ENCODE assay signal across 21 cellular contexts in genomic region chr17:79130536-79131273, GRCh38. TPM values are rescaled to one million over a fixed set of nuclear protein-coding genes. Genes with fewer than 3 reads are reported as not detected.
A peak's percentile ranks its signal among the peaks of the same experiment; 100 is the strongest.
DNase-seq lines count a peak whose midpoint lies in the region; ATAC-seq, FAIRE-seq and TF ChIP-seq lines count a peak whose summit lies in the region.
"Had no signal": no experiment of that assay in that cellular context is flagged by ENCODE, and none has a peak within 500 bp of the region (broad histone marks: within the 10 kb centered on the region; RNA-seq: fewer than 3 reads in every experiment).

No MANE protein-coding gene starts in this region.

- H2BK120ac ChIP-seq in H9 (ENCODE audit: low read depth, low read length, poor library complexity, severe bottlenecking) (no peak overlapping the region), H1 (replicated peaks; ENCODE audit: low read depth, low read length) (no peak overlapping the region), neuronal stem cell (ENCODE audit: low read depth, low read length) (no peak overlapping the region), mesenchymal stem cell (ENCODE audit: low read depth, low read length) (no peak overlapping the region)

- peak overlapping the region in 2 of 3 experiments; percentile 11 to 57; a peak in 1 of 7 replicates for H3K27ac Mint-ChIP-seq in H9
- H3K27ac Mint-ChIP-seq: CD8-positive, alpha-beta T cell had no signal

- no peak for TF ChIP-seq RAD21 in A549 (conservative IDR thresholded peaks at IDR 0.05 in 1 of 2, IDR thresholded peaks at IDR 0.05 in 1 of 2)
- no peak for TF ChIP-seq RAD21 in H1 (IDR thresholded peaks at IDR 0.05 in 1 of 2, conservative IDR thresholded peaks at IDR 0.05 in 1 of 2; ENCODE audit: low read depth in 2 of 2, low read length in 2 of 2)

- no peak overlapping the region for H3K23ac ChIP-seq in H9 (ENCODE audit: insufficient read length, low read depth, low read length)
- H3K23ac ChIP-seq in H1 (ENCODE audit: insufficient read length) = no peak overlapping the region
- peak overlapping the region; percentile 95 for H3K23ac ChIP-seq in neuronal stem cell (ENCODE audit: low read depth, low read length, poor library complexity)
- H3K23ac ChIP-seq in mesenchymal stem cell (ENCODE audit: low read length in 2 of 2) = no peak overlapping the region

- no peaks in the 10 kb centered on the region for H3K79me2 ChIP-seq in H9 (ENCODE audit: insufficient read depth, low read length)
- H3K79me2 ChIP-seq in H1 (ENCODE audit: control insufficient read depth in 1 of 2, insufficient read depth in 2 of 2, low read length in 2 of 2) = no peaks in the 10 kb centered on the region

- H3K36me3 ChIP-seq in H1 (ENCODE audit: control insufficient read depth in 2 of 4, insufficient read depth in 4 of 4, low read length in 3 of 4) (no peaks in the 10 kb centered on the region), neuronal stem cell (replicated peaks in 1 of 2; ENCODE audit: control insufficient read depth in 2 of 2, insufficient read depth in 2 of 2, low read length in 2 of 2) (peaks cover 0 to 1% of the 10 kb centered on the region in 2 donors), mesenchymal stem cell (ENCODE audit: control insufficient read depth in 1 of 2, insufficient read depth in 2 of 2, low read depth in 1 of 2, low read length in 2 of 2) (no peaks in the 10 kb centered on the region)

- H4K91ac ChIP-seq in H9 (ENCODE audit: insufficient read length, low read depth, low read length) = no peak overlapping the region
- peak overlapping the region; percentile 80 for H4K91ac ChIP-seq in H1 (replicated peaks; ENCODE audit: insufficient read length, low read length)
- H4K91ac ChIP-seq in neuronal stem cell (ENCODE audit: low read depth, low read length, poor library complexity) = peak overlapping the region; percentile 85
- no peak overlapping the region for H4K91ac ChIP-seq in mesenchymal stem cell (ENCODE audit: low read length)

- POLR2A ChIA-PET in A549 (lab: Yijun Ruan, JAX) (no interaction called here), H1 (lab: Charles Lee; ENCODE audit: partially characterized antibody) (no interaction called here)

- no peak overlapping the region for H3K4ac ChIP-seq in H9 (ENCODE audit: low read depth, low read length)
- H3K4ac ChIP-seq in H1 (replicated peaks; ENCODE audit: insufficient read length, low read depth, low read length) = peak overlapping the region; percentile 57
- H3K4ac ChIP-seq in neuronal stem cell (ENCODE audit: low read length) = peak overlapping the region; percentile 91
- H3K4ac ChIP-seq in mesenchymal stem cell (ENCODE audit: low read depth in 1 of 2, low read length in 2 of 2) = no peak overlapping the region

- H3K27ac ChIP-seq in A549 (no peak overlapping the region), H9 (ENCODE audit: insufficient read length, low read depth, low read length) (no peak overlapping the region), H1 (ENCODE audit: low read depth, low read length) (no peak overlapping the region), neuronal stem cell (replicated peaks; ENCODE audit: low read length) (no peak overlapping the region), mesenchymal stem cell (ENCODE audit: low read length, poor library complexity, severe bottlenecking) (no peak overlapping the region)

- peak overlapping the region; percentile 6 for H4K5ac ChIP-seq in H9 (ENCODE audit: insufficient read length, low read depth, low read length)
- no peak overlapping the region for H4K5ac ChIP-seq in H1 (ENCODE audit: insufficient read length, low read depth, low read length)

- H3K79me1 ChIP-seq in H9 (ENCODE audit: insufficient read depth, low read depth, low read length, poor library complexity, severe bottlenecking) (no peaks in the 10 kb centered on the region), H1 (ENCODE audit: low read depth, low read length) (no peaks in the 10 kb centered on the region; the same call in 1 of the 2 replicates), neuronal stem cell (ENCODE audit: low read depth, low read length) (no peaks in the 10 kb centered on the region), mesenchymal stem cell (replicated peaks; ENCODE audit: low read length, poor library complexity, severe bottlenecking) (no peaks in the 10 kb centered on the region)

- H2BK15ac ChIP-seq in H9 (ENCODE audit: low read depth, low read length) (no peak overlapping the region), H1 (ENCODE audit: low read length) (peak overlapping the region; percentile 81; the same call in 1 of the 2 replicates), neuronal stem cell (ENCODE audit: low read length) (peak overlapping the region; percentile 21), mesenchymal stem cell (ENCODE audit: low read depth, poor library complexity, severe bottlenecking) (no peak overlapping the region)

- H3K27me3 ChIP-seq in H9 (ENCODE audit: insufficient read depth, low read length) (no peaks in the 10 kb centered on the region), H1 (replicated peaks in 1 of 4; ENCODE audit: control insufficient read depth in 3 of 4, extremely low read depth in 1 of 4, insufficient read depth in 3 of 4, low read length in 3 of 4) (no peaks in the 10 kb centered on the region), neuronal stem cell (ENCODE audit: control insufficient read depth in 3 of 3, insufficient read depth in 3 of 3, low read depth in 1 of 3, low read length in 3 of 3) (peaks cover 0 to 80% (median 0%) of the 10 kb centered on the region in 3 experiments), mesenchymal stem cell (ENCODE audit: control insufficient read depth in 1 of 2, insufficient read depth in 1 of 2, low read length in 2 of 2) (peaks cover 10 to 88% of the 10 kb centered on the region in 2 experiments)

- H3K56ac ChIP-seq in H9 (ENCODE audit: insufficient read length, low read depth, low read length) (no peak overlapping the region), H1 (replicated peaks; ENCODE audit: insufficient read length, low read depth, low read length) (no peak overlapping the region)

- H3K14ac ChIP-seq in H9 (ENCODE audit: insufficient read depth, low read length) = no peak overlapping the region; the same call in 1 of the 2 replicates
- H3K14ac ChIP-seq in H1 (ENCODE audit: insufficient read length) = peak overlapping the region; percentile 54
- peak overlapping the region; percentile 97 for H3K14ac ChIP-seq in neuronal stem cell (ENCODE audit: low read length)
- peak overlapping the region in 1 of 2 experiments; percentile 75 for H3K14ac ChIP-seq in mesenchymal stem cell (ENCODE audit: low read length in 2 of 2)

- H3K18ac ChIP-seq in H9 (ENCODE audit: insufficient read length, low read depth, low read length) (peak overlapping the region; percentile 22), H1 (ENCODE audit: extremely low read depth, low read length) (no peak overlapping the region), neuronal stem cell (ENCODE audit: low read length) (peak overlapping the region; percentile 88), mesenchymal stem cell (ENCODE audit: low read depth in 1 of 2, low read length in 2 of 2) (no peak overlapping the region)

- no peak for ATAC-seq in A549
- ATAC-seq: CD8-positive, alpha-beta T cell; HCT116 had no signal

- H3K23me2 ChIP-seq in H9 (ENCODE audit: insufficient read length, low read depth, low read length, poor library complexity, severe bottlenecking) = no peaks in the 10 kb centered on the region
- no peaks in the 10 kb centered on the region for H3K23me2 ChIP-seq in H1 (ENCODE audit: low read depth, low read length)

- H3K9me3 Mint-ChIP-seq in H9 = no peaks in the 10 kb centered on the region
- H3K9me3 Mint-ChIP-seq: CD8-positive, alpha-beta T cell; IgD-negative memory B cell had no signal

- peaks cover 0 to 2% (median 0%) of the 10 kb centered on the region in 3 experiments; a peak in 1 of 7 replicates for H3K36me3 Mint-ChIP-seq in H9 (ENCODE audit: insufficient read depth in 1 of 3, low read depth in 3 of 3)
- H3K36me3 Mint-ChIP-seq: CD14-positive monocyte; CD8-positive, alpha-beta T cell; IgD-negative memory B cell had no signal

- H2BK5ac ChIP-seq in H9 (ENCODE audit: insufficient read length, low read length) (no peak overlapping the region), H1 (ENCODE audit: low read depth, low read length) (peak overlapping the region; percentile 87; the same call in 1 of the 2 replicates), neuronal stem cell (ENCODE audit: low read length) (no peak overlapping the region), mesenchymal stem cell (ENCODE audit: low read depth, low read length, poor library complexity, severe bottlenecking) (no peak overlapping the region)

- no peak overlapping the region for H2AFZ ChIP-seq in H9 (ENCODE audit: low read length)
- no peak overlapping the region for H2AFZ ChIP-seq in H1 (ENCODE audit: low read length)
- no peak overlapping the region for H2AFZ ChIP-seq in neuronal stem cell (ENCODE audit: low read length)
- H2AFZ ChIP-seq in mesenchymal stem cell (ENCODE audit: low read depth, low read length) = no peak overlapping the region

- H2BK12ac ChIP-seq in H9 (ENCODE audit: insufficient read length, low read depth, low read length) (no peak overlapping the region), H1 (ENCODE audit: low read depth, low read length) (peak overlapping the region; percentile 44; the same call in 1 of the 2 replicates), neuronal stem cell (ENCODE audit: low read length) (peak overlapping the region; percentile 92), mesenchymal stem cell (ENCODE audit: low read length in 2 of 2) (no peak overlapping the region)

- H3K9ac ChIP-seq in H9 (ENCODE audit: extremely low read depth, insufficient read length, low read length) (no peak overlapping the region), H1 (replicated peaks in 1 of 4; ENCODE audit: extremely low read depth in 1 of 4, low read depth in 3 of 4, low read length in 3 of 4) (no peak overlapping the region), neuronal stem cell (ENCODE audit: low read depth, low read length, poor library complexity) (peak overlapping the region; percentile 54), mesenchymal stem cell (ENCODE audit: low read length) (no peak overlapping the region)

- H3K4me2 ChIP-seq in A549 (no peak overlapping the region), H9 (ENCODE audit: insufficient read depth, insufficient read length, low read length) (no peak overlapping the region), H1 (ENCODE audit: insufficient read depth in 1 of 2, low read depth in 2 of 2, low read length in 2 of 2) (no peak overlapping the region), neuronal stem cell (ENCODE audit: insufficient read depth, low read length, poor library complexity, severe bottlenecking) (no peak overlapping the region), mesenchymal stem cell (ENCODE audit: low read length, poor library complexity, severe bottlenecking) (no peak overlapping the region)

- H3K4me3 Mint-ChIP-seq in H9 = no peak overlapping the region
- H3K4me3 Mint-ChIP-seq: CD14-positive monocyte; CD8-positive, alpha-beta T cell; IgD-negative memory B cell had no signal

- FAIRE-seq in A549 (lab: Jason Lieb, UNC) = no peak
- FAIRE-seq in H1 (lab: Jason Lieb, UNC) = no peak
- FAIRE-seq: D721Med, G401.6, GM12891 had no signal

- no peak for TF ChIP-seq EP300 in A549 (IDR thresholded peaks at IDR 0.05)
- no peak for TF ChIP-seq EP300 in H1 (IDR thresholded peaks at IDR 0.05; ENCODE audit: borderline replicate concordance in 1 of 2, low read depth in 2 of 2, low read length in 2 of 2)

- H3K9me3 ChIP-seq in A549 (no peaks in the 10 kb centered on the region), H9 (ENCODE audit: control insufficient read depth, low read depth, low read length) (no peaks in the 10 kb centered on the region), H1 (ENCODE audit: insufficient read depth in 2 of 2, low read depth in 1 of 2, low read length in 1 of 2) (no peaks in the 10 kb centered on the region), neuronal stem cell (replicated peaks in 1 of 2; ENCODE audit: control insufficient read depth in 2 of 2, insufficient read depth in 1 of 2, low read depth in 1 of 2, low read length in 2 of 2) (peaks cover 0 to 2% of the 10 kb centered on the region in 2 donors), mesenchymal stem cell (ENCODE audit: control insufficient read depth, low read length) (no peaks in the 10 kb centered on the region)

- no peaks in the 10 kb centered on the region; a peak in 1 of 4 replicates for H3K4me1 Mint-ChIP-seq in H9
- H3K4me1 Mint-ChIP-seq: CD14-positive monocyte, IgD-negative memory B cell had no signal

- TF ChIP-seq CTCF in A549 (IDR thresholded peaks at IDR 0.05) = no peak
- TF ChIP-seq CTCF in H9 (conservative IDR thresholded peaks at IDR 0.05) = no peak
- no peak for TF ChIP-seq CTCF in H1 (IDR thresholded peaks at IDR 0.05; ENCODE audit: control extremely low read depth in 1 of 3, insufficient read depth in 1 of 3, low read depth in 1 of 3, low read length in 3 of 3)

- H2AK5ac ChIP-seq in H9 (ENCODE audit: insufficient read length, low read length) (no peak overlapping the region), H1 (ENCODE audit: low read depth, low read length) (peak overlapping the region; percentile 99; the same call in 1 of the 2 replicates), neuronal stem cell (ENCODE audit: low read depth, low read length) (peak overlapping the region; percentile 81), mesenchymal stem cell (ENCODE audit: low read length, severe bottlenecking) (no peak overlapping the region)

- no peaks in the 10 kb centered on the region for H4K20me1 ChIP-seq in H9 (ENCODE audit: control insufficient read depth, insufficient read depth, insufficient read length)
- H4K20me1 ChIP-seq in H1 (replicated peaks in 1 of 2; ENCODE audit: control insufficient read depth in 1 of 2, insufficient read depth in 2 of 2, low read length in 2 of 2) = peaks cover 0 to 4% of the 10 kb centered on the region in 2 experiments

- H4K8ac ChIP-seq in H9 (replicated peaks; ENCODE audit: insufficient read length, low read depth, low read length) (no peak overlapping the region), H1 (ENCODE audit: extremely low read depth, insufficient read depth, low read length) (peak overlapping the region; percentile 42; the same call in 1 of the 2 replicates), neuronal stem cell (ENCODE audit: low read depth, low read length) (peak overlapping the region; percentile 54), mesenchymal stem cell (ENCODE audit: low read length) (no peak overlapping the region)

- no peak overlapping the region for H3K4me3 ChIP-seq in A549
- H3K4me3 ChIP-seq in H1 (ENCODE audit: extremely low read depth in 1 of 4, insufficient read depth in 2 of 4, low read depth in 3 of 4, low read length in 4 of 4) = no peak overlapping the region
- H3K4me3 ChIP-seq in neuronal stem cell (ENCODE audit: low read length in 2 of 2) = peak overlapping the region in 1 of 2 donors; percentile 71
- no peak overlapping the region for H3K4me3 ChIP-seq in mesenchymal stem cell (ENCODE audit: insufficient read depth in 1 of 2, low read depth in 1 of 2, low read length in 2 of 2)

- H3T11ph ChIP-seq in H9 (ENCODE audit: low read length) = no peak overlapping the region

- CTCF ChIA-PET in A549 (lab: Yijun Ruan, JAX) = no interaction called here
- CTCF ChIA-PET in H1 (lab: Charles Lee; ENCODE audit: partially characterized antibody) = interaction anchor here (1.0 to 1.9 kb wide), 3 partner anchors 22 to 100 kb away, joined by 3 to 7 read pairs (median 4); no protein-coding TSS in a partner anchor

- H3K4me1 ChIP-seq in A549 (no peaks in the 10 kb centered on the region), H9 (ENCODE audit: insufficient read depth, low read length) (no peaks in the 10 kb centered on the region), H1 (replicated peaks in 1 of 4; ENCODE audit: control insufficient read depth in 3 of 4, insufficient read depth in 4 of 4, low read length in 3 of 4) (no peaks in the 10 kb centered on the region), neuronal stem cell (ENCODE audit: control insufficient read depth in 2 of 2, insufficient read depth in 1 of 2, low read depth in 1 of 2, low read length in 2 of 2) (peaks cover 0 to 5% of the 10 kb centered on the region in 2 donors), mesenchymal stem cell (ENCODE audit: control insufficient read depth, insufficient read depth, low read depth, low read length) (no peaks in the 10 kb centered on the region)

- H2BK20ac ChIP-seq in H9 (ENCODE audit: low read depth, low read length, poor library complexity, severe bottlenecking) (no peak overlapping the region), H1 (ENCODE audit: low read length) (peak overlapping the region; percentile 86; the same call in 1 of the 2 replicates)

- H3K27me3 Mint-ChIP-seq in H9 (ENCODE audit: low read depth) = peaks cover 10% of the 10 kb centered on the region

- 79% methylated on average over 30 of the region's 34 CpGs for whole genome bisulfite sequencing in A549 (ENCODE audit: missing lambda C conversion rate)
- no CpG with 5 or more reads among the region's 34 CpGs for WGBS in H9 (ENCODE audit: extremely low coverage, insufficient read length, low lambda C conversion rate)
- 93% methylated on average over 34 of the region's 34 CpGs; no CpG with 5 or more reads in 1 of the 2 experiments for WGBS in H1 (ENCODE audit: extremely low coverage in 1 of 2, insufficient coverage in 1 of 2, insufficient read length in 1 of 2, insufficient replicate concordance in 2 of 2, low coverage in 1 of 2, low lambda C conversion rate in 2 of 2, missing lambda C conversion rate in 1 of 2), 2 experiments
- no CpG with 5 or more reads among the region's 34 CpGs for whole genome bisulfite sequencing in neuronal stem cell (ENCODE audit: extremely low coverage in 2 of 2, insufficient read length in 2 of 2, insufficient replicate concordance in 1 of 2), 2 donors
- WGBS in mesenchymal stem cell = 87% methylated on average over 34 of the region's 34 CpGs

- DNase-seq in A549 (ENCODE audit: low read depth in 1 of 2, low spot score in 1 of 2) (no peak), H9 (no peak), H1 (ENCODE audit: low read depth in 1 of 2, low spot score in 2 of 2) (no peak), neuronal stem cell (ENCODE audit: low spot score) (no peak), NCI-H1417 treated with DMSO at 0.1 percent for 48 hours (lab: John Stamatoyannopoulos, UW) (no peak), mesenchymal stem cell (no peak), amniotic stem cell (lab: John Stamatoyannopoulos, UW) (no peak)
- DNase-seq: 8988T; ACHN; CD8-positive, alpha-beta T cell; COR-L47; DMS153; DMS79 treated with DMSO at 0.1 percent for 48 hours; EL; GOT3 had no signal

- TF ChIP-seq POLR2A in A549 (IDR thresholded peaks at IDR 0.05; ENCODE audit: low read length) (peak; percentile 27; the same call in 1 of the 2 replicates), H1 (IDR thresholded peaks at IDR 0.05; ENCODE audit: control extremely low read depth in 1 of 2, low read depth in 2 of 2, low read length in 2 of 2) (no peak)

RNA-seq across cellular contexts. Expression of gene ENGASE, which starts 56.1 kb away (rescaled TPM):
- polyA plus RNA-seq in A549 (2011; rRNA removed) (11.5 and 13.4 TPM in 2 replicates), A549 (2017; fragmentation: RNase III; extraction: RNeasy Plus Mini Kit Qiagen cat#74134 plus additional on column Dnase treatment) (33.8 to 41.7 TPM (median 38.0 TPM) in 3 replicates), H1 (2011; rRNA removed) (9.3 and 18.8 TPM in 2 replicates)
- polyA plus RNA-seq in A549 (2012; cell fraction: cytosol; rRNA removed) = 20.8 and 25.0 TPM in 2 replicates
- polyA plus RNA-seq in A549 (2012; cell fraction: nucleus; rRNA removed) = 232 and 242 TPM in 2 replicates
- polyA minus RNA-seq in A549 (2011; rRNA and poly(A)+ RNA removed) = 17.5 and 25.8 TPM in 2 replicates
- total RNA-seq in H9 (2021) = 20.6 and 21.1 TPM in 2 replicates
- total RNA-seq in H1 (2021; fragmentation: NEBNext Ultra II Directional; extraction: Animal tissue kit (Norgen Biotek cat#: 25700)) = 30.6 and 36.1 TPM in 2 replicates
- 22.9 TPM for polyA plus RNA-seq in H1 (2011; cell fraction: cytosol; rRNA removed)
- 218 TPM for polyA plus RNA-seq in H1 (2011; cell fraction: nucleus; rRNA removed)
- 18.7 to 30.4 TPM (median 25.2 TPM) in 4 replicates for polyA plus RNA-seq in H1 (2012, experiment 1 of 2)
- 8.1 TPM for polyA plus RNA-seq in H1 (2012, experiment 2 of 2)
- polyA plus RNA-seq in H1 (2013, experiment 1 of 2) = 13.4 TPM
- polyA plus RNA-seq in H1 (2013, experiment 2 of 2) = 12.1 TPM
- polyA minus RNA-seq in H1 (2011; rRNA and poly(A)+ RNA removed) = 9.8 and 10.3 TPM in 2 replicates
- 17.5 TPM for polyA minus RNA-seq in H1 (2011; cell fraction: cytosol; rRNA and poly(A)+ RNA removed)
- polyA minus RNA-seq in H1 (2011; cell fraction: nucleus; rRNA and poly(A)+ RNA removed) = 28.1 TPM
- polyA plus RNA-seq in neuronal stem cell (2013, experiment 1 of 2) = 17.4 TPM
- polyA plus RNA-seq in neuronal stem cell (2013, experiment 2 of 2) = 18.1 TPM
- polyA plus RNA-seq in mesenchymal stem cell (2013, experiment 1 of 2) = 6.9 TPM
- 5.8 TPM for polyA plus RNA-seq in mesenchymal stem cell (2013, experiment 2 of 2)

Comparison
In these comparisons a context has a peak if more than half of its experiments do, and no peak if none do; other contexts are left out.
1. H2AK5ac ChIP-seq: peak in H1 (single experiment) and neuronal stem cell (single experiment); none in H9 (single experiment) and mesenchymal stem cell (single experiment).
2. H2BK12ac ChIP-seq: peak in H1 (single experiment) and neuronal stem cell (single experiment); none in H9 (single experiment) and mesenchymal stem cell (0 of 2).
3. H2BK15ac ChIP-seq: peak in H1 (single experiment) and neuronal stem cell (single experiment); none in H9 (single experiment) and mesenchymal stem cell (single experiment).
4. H3K18ac ChIP-seq: peak in H9 (single experiment) and neuronal stem cell (single experiment); none in H1 (single experiment) and mesenchymal stem cell (0 of 2).
5. H3K4ac ChIP-seq: peak in H1 (single experiment) and neuronal stem cell (single experiment); none in H9 (single experiment) and mesenchymal stem cell (0 of 2).
6. H4K8ac ChIP-seq: peak in H1 (single experiment) and neuronal stem cell (single experiment); none in H9 (single experiment) and mesenchymal stem cell (single experiment).
7. H4K91ac ChIP-seq: peak in H1 (single experiment) and neuronal stem cell (single experiment); none in H9 (single experiment) and mesenchymal stem cell (single experiment).
8. Of the 18 proteins assayed by ChIP-seq in both H1 and A549: peak only in H1: none; only in A549: POLR2A; in both: none; in neither: 17.